In the genomic region with DNA sequence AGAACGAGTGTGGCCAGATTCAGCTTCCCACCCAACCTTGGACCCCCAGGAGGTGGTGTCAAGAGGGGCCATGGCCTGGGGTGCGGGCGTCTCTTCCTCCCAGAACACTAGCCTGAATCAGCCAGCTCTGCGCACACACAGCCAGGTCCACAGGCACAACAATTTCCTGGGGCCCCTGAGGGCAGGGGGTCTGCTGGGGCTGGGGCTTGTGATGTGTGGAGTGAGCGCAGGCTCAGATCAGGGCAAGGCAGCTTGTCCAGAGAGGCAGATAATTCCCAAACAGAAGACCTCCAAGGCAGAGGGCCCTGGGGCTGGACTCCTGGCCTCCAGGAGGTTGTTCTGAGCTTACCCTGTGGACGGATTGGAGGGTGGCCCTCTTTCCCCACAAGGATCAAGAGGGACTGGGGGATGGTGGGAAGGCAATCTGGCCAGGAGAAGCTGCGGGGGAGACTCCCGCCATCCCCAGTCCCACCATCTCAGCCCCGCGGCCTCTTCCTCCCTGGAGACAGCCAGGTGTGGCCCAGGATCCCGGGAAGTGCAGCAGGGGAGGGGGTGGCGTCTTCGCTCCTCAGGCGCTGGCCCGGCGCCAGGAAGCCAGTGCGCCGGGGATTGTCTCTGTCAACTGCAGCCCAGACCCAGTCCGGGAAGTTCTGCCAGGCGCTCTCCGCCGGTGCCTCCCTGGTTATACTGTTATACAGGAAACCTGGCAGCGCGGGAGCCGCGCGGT, we compare ENCODE assay signal across 8 cellular contexts. TPM values are rescaled to one million over a fixed set of nuclear protein-coding genes. Genes with fewer than 3 reads are reported as not detected.
DNase-seq lines count a peak whose midpoint lies in the region; ATAC-seq lines count a peak whose summit lies in the region.

No MANE protein-coding gene starts in this region.

- peak overlapping the region; percentile 51 for H3K4me3 Mint-ChIP-seq in activated naive CD4-positive, alpha-beta T cell treated with anti-CD3 and anti-CD28 coated beads for 36 hours
- peak overlapping the region; percentile 65 for H3K4me3 Mint-ChIP-seq in activated T-helper 1 cell treated with anti-CD3 and anti-CD28 coated beads, Interleukin-12 subunit alpha, Interleukin-12 subunit beta, Interleukin-2, Interleukin-4 antibody, amounts not matched to agents 30 ng/mL and 10 ng/mL and 1 ng/mL, durations not matched to agents 14 hours and 24 hours and 36 hours

- H3K4me1 Mint-ChIP-seq in activated naive CD4-positive, alpha-beta T cell treated with anti-CD3 and anti-CD28 coated beads for 36 hours (ENCODE audit: low read depth) = peaks cover 25% of the 10 kb centered on the region
- peaks cover 14% of the 10 kb centered on the region for H3K4me1 Mint-ChIP-seq in activated T-helper 1 cell treated with anti-CD3 and anti-CD28 coated beads, Interleukin-12 subunit alpha, Interleukin-12 subunit beta, Interleukin-2, Interleukin-4 antibody, amounts not matched to agents 30 ng/mL and 10 ng/mL and 1 ng/mL, durations not matched to agents 14 hours and 24 hours and 36 hours (ENCODE audit: low read depth)

- H3K27me3 Mint-ChIP-seq in activated naive CD4-positive, alpha-beta T cell treated with anti-CD3 and anti-CD28 coated beads for 36 hours (ENCODE audit: low read depth) = peaks cover 32% of the 10 kb centered on the region
- peaks cover 62% of the 10 kb centered on the region for H3K27me3 Mint-ChIP-seq in activated T-helper 1 cell treated with anti-CD3 and anti-CD28 coated beads, Interleukin-12 subunit alpha, Interleukin-12 subunit beta, Interleukin-2, Interleukin-4 antibody, amounts not matched to agents 30 ng/mL and 10 ng/mL and 1 ng/mL, durations not matched to agents 14 hours and 24 hours and 36 hours (ENCODE audit: insufficient read depth)

- no peaks in the 10 kb centered on the region for H3K9me3 Mint-ChIP-seq in activated naive CD4-positive, alpha-beta T cell treated with anti-CD3 and anti-CD28 coated beads for 36 hours
- H3K9me3 Mint-ChIP-seq in activated T-helper 1 cell treated with anti-CD3 and anti-CD28 coated beads, Interleukin-12 subunit alpha, Interleukin-12 subunit beta, Interleukin-2, Interleukin-4 antibody, amounts not matched to agents 30 ng/mL and 10 ng/mL and 1 ng/mL, durations not matched to agents 14 hours and 24 hours and 36 hours = no peaks in the 10 kb centered on the region

- 10% methylated on average over 27 of the region's 27 CpGs for WGBS in urinary bladder

- intact Hi-C loops in activated naive CD4-positive, alpha-beta T cell treated with anti-CD3 and anti-CD28 coated beads for 36 hours (cut with micrococcal nuclease) = no loop called here
- intact Hi-C loops in activated T-helper 1 cell treated with anti-CD3 and anti-CD28 coated beads, Interleukin-12 subunit alpha, Interleukin-12 subunit beta, Interleukin-2, Interleukin-4 antibody, amounts not matched to agents 30 ng/mL and 10 ng/mL and 1 ng/mL, durations not matched to agents 14 hours and 24 hours and 36 hours (cut with micrococcal nuclease) = loop anchor here (5.0 kb wide), 1 partner anchor 94 kb away; no protein-coding TSS in a partner anchor

- H3K36me3 ChIP-seq in urinary bladder (ENCODE audit: insufficient read depth) = no peaks in the 10 kb centered on the region

- CTCF ChIA-PET in activated naive CD4-positive, alpha-beta T cell treated with anti-CD3 and anti-CD28 coated beads for 36 hours (lab: Charles Lee) = interaction anchor here (0.6 to 1.8 kb wide), 3 partner anchors 9 to 25 kb away, joined by 3 to 5 read pairs (median 3); no protein-coding TSS in a partner anchor

- H3K4me3 ChIP-seq in urinary bladder (ENCODE audit: low read depth, low read length) = peak overlapping the region; percentile 45

- no peaks in the 10 kb centered on the region for H3K36me3 Mint-ChIP-seq in activated naive CD4-positive, alpha-beta T cell treated with anti-CD3 and anti-CD28 coated beads for 36 hours (ENCODE audit: low read depth)
- H3K36me3 Mint-ChIP-seq in activated T-helper 1 cell treated with anti-CD3 and anti-CD28 coated beads, Interleukin-12 subunit alpha, Interleukin-12 subunit beta, Interleukin-2, Interleukin-4 antibody, amounts not matched to agents 30 ng/mL and 10 ng/mL and 1 ng/mL, durations not matched to agents 14 hours and 24 hours and 36 hours (ENCODE audit: low read depth) = no peaks in the 10 kb centered on the region

- ATAC-seq in HG02763 (IDR thresholded peaks at IDR 0.05; ENCODE audit: unreplicated experiment) = no peak

- no peak overlapping the region for H3K27ac ChIP-seq in urinary bladder (ENCODE audit: low read depth)

- peaks cover 4% of the 10 kb centered on the region for H3K4me1 ChIP-seq in urinary bladder (ENCODE audit: insufficient read depth)

- DNase-seq in activated naive CD4-positive, alpha-beta T cell treated with anti-CD3 and anti-CD28 coated beads for 36 hours = no peak
- no peak for DNase-seq in activated naive CD4-positive, alpha-beta T cell (lab: John Stamatoyannopoulos, UW)
- DNase-seq in activated T-helper 1 cell treated with anti-CD3 and anti-CD28 coated beads, Interleukin-12 subunit alpha, Interleukin-12 subunit beta, Interleukin-2, Interleukin-4 antibody, amounts not matched to agents 30 ng/mL and 10 ng/mL and 1 ng/mL, durations not matched to agents 14 hours and 24 hours and 36 hours (ENCODE audit: low spot score) = no peak
- DNase-seq in islet precursor cell (peak; percentile 82), AML-193 (lab: John Stamatoyannopoulos, UW) (no peak), HuH-7 (ENCODE audit: low spot score) (no peak)

- no peak overlapping the region for H3K27ac Mint-ChIP-seq in activated naive CD4-positive, alpha-beta T cell treated with anti-CD3 and anti-CD28 coated beads for 36 hours
- H3K27ac Mint-ChIP-seq in activated T-helper 1 cell treated with anti-CD3 and anti-CD28 coated beads, Interleukin-12 subunit alpha, Interleukin-12 subunit beta, Interleukin-2, Interleukin-4 antibody, amounts not matched to agents 30 ng/mL and 10 ng/mL and 1 ng/mL, durations not matched to agents 14 hours and 24 hours and 36 hours = no peak overlapping the region

RNA-seq across cellular contexts. Expression of a gene that starts 52.0 kb away (rescaled TPM):
- 100 to 1,000 TPM; 190 to 195 TPM for total RNA-seq in activated naive CD4-positive, alpha-beta T cell treated with anti-CD3 and anti-CD28 coated beads for 36 hours
- total RNA-seq in activated T-helper 1 cell treated with anti-CD3 and anti-CD28 coated beads, Interleukin-12 subunit alpha, Interleukin-12 subunit beta, Interleukin-2, Interleukin-4 antibody, amounts not matched to agents 30 ng/mL and 10 ng/mL and 1 ng/mL, durations not matched to agents 14 hours and 24 hours and 36 hours = 67.3 and 75.7 TPM in 2 replicates
- 45.8 TPM for total RNA-seq in urinary bladder
- polyA plus RNA-seq in urinary bladder = 54.1 TPM
